ENCODE assay signal across 8 cellular contexts in the genomic region with DNA sequence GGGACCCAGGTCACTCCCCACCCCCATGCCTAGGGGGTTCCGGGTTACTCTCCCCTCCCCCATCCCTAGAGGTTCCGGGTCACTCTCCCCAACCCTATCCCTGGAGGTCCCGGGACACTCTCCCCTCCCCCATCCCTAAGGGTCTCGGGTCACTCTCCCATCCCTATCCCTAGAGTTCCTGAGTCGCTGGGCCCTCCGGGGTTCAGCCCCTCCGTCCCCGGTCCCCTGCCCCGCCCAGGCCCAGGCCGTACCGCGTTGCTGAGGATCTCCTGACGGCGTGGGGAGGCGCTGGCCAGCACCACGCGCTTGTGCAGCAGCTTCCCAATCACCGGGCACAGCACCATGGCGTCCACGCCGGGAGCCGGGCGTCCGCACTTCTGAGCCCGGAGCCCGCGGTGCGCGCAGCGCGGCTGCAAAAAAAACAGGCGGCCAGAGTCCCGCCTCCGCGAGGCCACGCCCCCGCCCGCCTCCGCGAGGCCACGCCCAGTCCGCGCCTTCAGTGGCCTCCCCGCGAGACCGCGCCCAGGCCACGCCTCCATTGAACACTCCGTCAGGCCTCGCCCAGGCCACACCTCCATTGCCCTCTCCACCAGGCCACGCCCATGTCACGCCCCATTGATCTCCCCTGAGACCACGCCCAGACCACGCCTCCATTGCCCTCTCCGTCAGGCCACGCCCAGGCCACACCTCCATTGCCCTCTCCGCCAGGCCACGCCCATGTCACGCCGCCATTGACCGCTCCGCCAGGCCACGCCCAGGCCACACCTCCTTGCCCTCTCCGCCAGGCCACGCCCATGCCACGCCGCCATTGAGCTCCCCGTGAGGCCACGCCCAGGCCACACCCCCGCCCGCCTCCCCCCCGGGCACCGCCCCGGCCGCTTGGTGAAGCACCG. TPM values are rescaled to one million over a fixed set of nuclear protein-coding genes. Genes with fewer than 3 reads are reported as not detected.
A peak's percentile ranks its signal among the peaks of the same experiment; 100 is the strongest.
DNase-seq lines count a peak whose midpoint lies in the region; ATAC-seq and TF ChIP-seq lines count a peak whose summit lies in the region.

A gene with protein sequence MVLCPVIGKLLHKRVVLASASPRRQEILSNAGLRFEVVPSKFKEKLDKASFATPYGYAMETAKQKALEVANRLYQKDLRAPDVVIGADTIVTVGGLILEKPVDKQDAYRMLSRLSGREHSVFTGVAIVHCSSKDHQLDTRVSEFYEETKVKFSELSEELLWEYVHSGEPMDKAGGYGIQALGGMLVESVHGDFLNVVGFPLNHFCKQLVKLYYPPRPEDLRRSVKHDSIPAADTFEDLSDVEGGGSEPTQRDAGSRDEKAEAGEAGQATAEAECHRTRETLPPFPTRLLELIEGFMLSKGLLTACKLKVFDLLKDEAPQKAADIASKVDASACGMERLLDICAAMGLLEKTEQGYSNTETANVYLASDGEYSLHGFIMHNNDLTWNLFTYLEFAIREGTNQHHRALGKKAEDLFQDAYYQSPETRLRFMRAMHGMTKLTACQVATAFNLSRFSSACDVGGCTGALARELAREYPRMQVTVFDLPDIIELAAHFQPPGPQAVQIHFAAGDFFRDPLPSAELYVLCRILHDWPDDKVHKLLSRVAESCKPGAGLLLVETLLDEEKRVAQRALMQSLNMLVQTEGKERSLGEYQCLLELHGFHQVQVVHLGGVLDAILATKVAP (minus strand): TSS at position 413 of the 893 bp plus-strand sequence. CDS start 69 bp downstream, at position 344.

- dilution Hi-C loops in mammary epithelial cell (cut with HindIII; ENCODE audit: low sequenced_read_pairs), result no loop called here

- H3K4me3 Mint-ChIP-seq in T-helper 1 cell treated with Interleukin-12 subunit alpha and Interleukin-12 subunit beta and Interleukin-4 antibody, amounts not matched to agents 30 μg/mL and 1 μg/mL, for 36 hours, result peak within 1 kb of the TSS; percentile 89

- peak within 1 kb of the TSS; percentile 13 for H3K27ac ChIP-seq in mammary epithelial cell (ENCODE audit: insufficient read depth, low read depth, low read length)

- H3K36me3 ChIP-seq in mammary epithelial cell (ENCODE audit: insufficient read depth, low read length), result no peaks in the 10 kb centered on the region

- WGBS in mammary epithelial cell (ENCODE audit: low coverage, missing lambda C conversion rate), result 2% methylated on average over 8 of the region's 76 CpGs

- intact Hi-C loops in mammary epithelial cell (cut with micrococcal nuclease), result loop anchor here (10.0 kb wide), 2 partner anchors 202 to 1362 kb away; no protein-coding TSS in a partner anchor

- peak within 1 kb of the TSS; percentile 51 for H3K9ac ChIP-seq in mammary epithelial cell (ENCODE audit: insufficient read depth, low read length)

- peaks cover 37% of the 10 kb centered on the region for H3K79me2 ChIP-seq in mammary epithelial cell (ENCODE audit: insufficient read depth, low read length)

- H3K4me3 ChIP-seq in mammary epithelial cell (replicated peaks in 1 of 3; ENCODE audit: insufficient read depth in 1 of 3, low read depth in 2 of 3, low read length in 3 of 3), result peak within 1 kb of the TSS; percentile 68 to 95 (median 88)

- CTCF ChIA-PET in mammary epithelial cell (lab: Charles Lee; ENCODE audit: low non-redundant PET), result no interaction called here

- BruUV-seq in mammary epithelial cell (replicated peaks; lab: Mats Ljungman, UMichigan), result no TSS peak

- H3K9me3 Mint-ChIP-seq in T-helper 1 cell treated with Interleukin-12 subunit alpha and Interleukin-12 subunit beta and Interleukin-4 antibody, amounts not matched to agents 30 μg/mL and 1 μg/mL, for 36 hours, result peaks cover 25% of the 10 kb centered on the region

- DNase-seq in mammary epithelial cell, result peak; percentile 97
- DNase-seq in inferior parietal cortex (ENCODE audit: extremely low spot score), result peak; percentile 95
- peak; percentile 100 for DNase-seq in stimulated activated CD4-positive, alpha-beta T cell treated with anti-CD3 and anti-CD28 coated beads, Interleukin-15, amount 100 ng/mL, for 1 hour (ENCODE audit: low read depth in 1 of 2, low spot score in 1 of 2)
- no peak for DNase-seq in NCI-H2196 (lab: John Stamatoyannopoulos, UW; ENCODE audit: unreplicated experiment)
- no peak for DNase-seq in NCI-H146 treated with DMSO at 0.1 percent for 48 hours (lab: John Stamatoyannopoulos, UW; ENCODE audit: unreplicated experiment)

- no peaks in the 10 kb centered on the region for H4K20me1 ChIP-seq in mammary epithelial cell (ENCODE audit: insufficient read depth, low read length)

- H3K4me2 ChIP-seq in mammary epithelial cell (ENCODE audit: insufficient read depth, low read depth, low read length), result peak within 1 kb of the TSS; percentile 70

- H3K27me3 ChIP-seq in mammary epithelial cell (ENCODE audit: insufficient read depth, low read length), result no peaks in the 10 kb centered on the region

- H2AFZ ChIP-seq in mammary epithelial cell (ENCODE audit: low read depth, low read length), result peak within 1 kb of the TSS; percentile 94

- no peak for TF ChIP-seq CTCF in mammary epithelial cell (conservative IDR thresholded peaks at IDR 0.05 in 1 of 2, IDR thresholded peaks at IDR 0.05 in 1 of 2; ENCODE audit: extremely low read depth in 1 of 2, insufficient read depth in 1 of 2, low read depth in 1 of 2, low read length in 2 of 2)

- H3K27ac Mint-ChIP-seq in T-helper 1 cell treated with Interleukin-12 subunit alpha and Interleukin-12 subunit beta and Interleukin-4 antibody, amounts not matched to agents 30 μg/mL and 1 μg/mL, for 36 hours, result peak within 1 kb of the TSS; percentile 96

- ATAC-seq in GM18861 (IDR thresholded peaks at IDR 0.05; ENCODE audit: unreplicated experiment), result peak; percentile 72
- peak; percentile 73 for ATAC-seq in HG03066 (IDR thresholded peaks at IDR 0.05; ENCODE audit: low read depth, unreplicated experiment)

- peaks cover 3% of the 10 kb centered on the region for H3K9me3 ChIP-seq in mammary epithelial cell (replicated peaks; ENCODE audit: insufficient read depth, low read length)

- H3K27me3 Mint-ChIP-seq in T-helper 1 cell treated with Interleukin-12 subunit alpha and Interleukin-12 subunit beta and Interleukin-4 antibody, amounts not matched to agents 30 μg/mL and 1 μg/mL, for 36 hours (ENCODE audit: low read depth), result no peaks in the 10 kb centered on the region

- peaks cover 23% of the 10 kb centered on the region for H3K36me3 Mint-ChIP-seq in T-helper 1 cell treated with Interleukin-12 subunit alpha and Interleukin-12 subunit beta and Interleukin-4 antibody, amounts not matched to agents 30 μg/mL and 1 μg/mL, for 36 hours (ENCODE audit: low read depth)

- H3K4me1 Mint-ChIP-seq in T-helper 1 cell treated with Interleukin-12 subunit alpha and Interleukin-12 subunit beta and Interleukin-4 antibody, amounts not matched to agents 30 μg/mL and 1 μg/mL, for 36 hours (ENCODE audit: low read depth), result peaks cover 16% of the 10 kb centered on the region

- in situ Hi-C loops in mammary epithelial cell (cut with MboI; ENCODE audit: low sequenced_read_pairs in 2 of 2), result loop anchor here in 1 of 2 donors (10.0 kb wide), 1 partner anchor 1162 kb away; no protein-coding TSS in a partner anchor

- H3K4me1 ChIP-seq in mammary epithelial cell (ENCODE audit: insufficient read depth, low read length), result no peaks in the 10 kb centered on the region

RNA-seq across cellular contexts. Expression of the gene that starts here (rescaled TPM):
- 10 to 100 TPM in 1 of 2 donors, 1 to 10 TPM in 1; 9.1 to 13.7 TPM for total RNA-seq in mammary epithelial cell
- polyA plus RNA-seq in mammary epithelial cell, result 10.9 TPM
- polyA minus RNA-seq in mammary epithelial cell, result 9.4 TPM

Comparison
In these comparisons a context has a peak if more than half of its experiments do, and no peak if none do; other contexts are left out.
1. DNase-seq: peak in mammary epithelial cell (single experiment), inferior parietal cortex (single experiment) and stimulated activated CD4-positive, alpha-beta T cell treated with anti-CD3 and anti-CD28 coated beads, Interleukin-15, amount 100 ng/mL, for 1 hour (2 of 2); none in NCI-H2196 (single experiment) and NCI-H146 treated with DMSO at 0.1 percent for 48 hours (single experiment).